In the genomic region with DNA sequence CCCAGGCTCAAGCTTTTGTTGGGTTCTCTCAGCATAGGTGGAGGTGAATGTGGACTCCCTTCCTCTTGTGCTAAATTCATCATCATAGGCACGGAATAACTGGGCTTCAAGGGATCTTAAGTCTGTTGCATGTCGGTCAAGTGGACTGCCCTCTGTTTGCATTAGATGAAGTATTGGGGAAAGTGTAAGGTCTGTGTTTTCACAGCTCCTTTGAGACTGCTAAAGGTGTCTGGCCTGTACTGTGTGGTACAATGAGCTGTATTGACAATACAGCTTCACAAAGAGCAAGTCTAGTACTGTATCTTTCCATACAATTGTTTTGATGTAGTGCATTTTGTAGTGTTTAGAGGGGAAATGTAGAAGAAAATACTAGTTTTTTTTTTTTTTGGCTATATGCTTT, we compare ENCODE assay signal across 1 cellular context.
A peak's percentile ranks its signal among the peaks of the same experiment; 100 is the strongest.
TF ChIP-seq lines count a peak whose summit lies in the region.

No MANE protein-coding gene starts in this region.

TF ChIP-seq in HepG2, 621 proteins besides CTCF, POLR2A, EP300 and RAD21 (continued from another document):
- TF ChIP-seq ZNF296 (CRISPR knock-in tag; conservative IDR thresholded peaks at IDR 0.05) (no peak), TEAD3 (CRISPR knock-in tag; optimal IDR thresholded peaks at IDR 0.05; ENCODE audit: borderline replicate concordance) (peak; percentile 23)
